Comparison of ENCODE assay signal across 14 cellular contexts in the genomic region with DNA sequence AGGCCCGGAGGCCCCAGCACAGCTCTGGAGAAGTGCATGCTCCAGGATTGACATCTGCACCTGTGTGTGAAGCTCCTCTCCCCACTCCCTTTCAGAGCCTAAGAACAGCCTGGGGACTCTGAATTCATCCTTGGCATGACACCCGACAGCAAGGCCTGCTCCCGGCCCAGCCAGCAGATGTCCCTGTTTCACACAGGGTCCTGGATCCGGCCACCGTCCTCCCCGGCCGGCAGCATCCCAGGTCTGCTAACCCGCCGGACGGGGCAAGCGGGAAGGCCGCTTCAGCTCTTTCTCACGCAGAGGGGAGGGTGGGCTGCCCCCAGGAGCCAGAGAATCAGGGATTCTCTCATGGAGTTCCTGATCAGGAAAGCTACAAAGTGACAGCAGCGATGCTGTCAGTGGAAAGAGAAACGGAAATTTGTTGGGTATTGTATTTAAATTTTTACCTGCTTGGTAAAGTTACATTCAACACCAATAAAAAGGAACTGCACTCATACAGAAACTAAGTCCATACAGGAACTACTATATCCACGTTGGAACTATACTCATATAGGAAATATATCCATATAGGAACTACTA.
DNase-seq lines count a peak whose midpoint lies in the region; ATAC-seq, FAIRE-seq and TF ChIP-seq lines count a peak whose summit lies in the region.
"Had no signal": no experiment of that assay in that cellular context is flagged by ENCODE, and none has a peak within 500 bp of the region (broad histone marks: within the 10 kb centered on the region; RNA-seq: fewer than 3 reads in every experiment).

No MANE protein-coding gene starts in this region.

- no peaks in the 10 kb centered on the region for H3K4me1 ChIP-seq in Caco-2
- no peaks in the 10 kb centered on the region for H3K4me1 ChIP-seq in left lung
- H3K4me1 ChIP-seq in naive thymus-derived CD4-positive, alpha-beta T cell (ENCODE audit: control insufficient read depth in 2 of 2, insufficient read depth in 2 of 2, low read length in 2 of 2): no peaks in the 10 kb centered on the region
- H3K4me1 ChIP-seq: parathyroid adenoma had no signal

- H3K9me3 ChIP-seq in Caco-2: no peaks in the 10 kb centered on the region
- no peaks in the 10 kb centered on the region for H3K9me3 ChIP-seq in WERI-Rb-1 (ENCODE audit: severe bottlenecking)
- no peaks in the 10 kb centered on the region for H3K9me3 ChIP-seq in left lung
- no peaks in the 10 kb centered on the region for H3K9me3 ChIP-seq in naive thymus-derived CD4-positive, alpha-beta T cell (ENCODE audit: control insufficient read depth in 2 of 3, low read length in 3 of 3)

- no TSS peak for BruUV-seq in Caco-2 (replicated peaks; lab: Mats Ljungman, UMichigan)

- ATAC-seq in left lung: peak; percentile 90
- ATAC-seq in naive thymus-derived CD4-positive, alpha-beta T cell: no peak
- ATAC-seq: activated T-helper 17 cell treated with anti-CD3 and anti-CD28 coated beads, Interleukin-2, amount 50 U/mL, for 72 hours had no signal

- FAIRE-seq in RCC 7860 (lab: Jason Lieb, UNC): no peak
- FAIRE-seq: G401.6 had no signal

- H3K27ac ChIP-seq in WERI-Rb-1 (no peak overlapping the region), left lung (no peak overlapping the region)
- no peak overlapping the region for H3K27ac ChIP-seq in naive thymus-derived CD4-positive, alpha-beta T cell (ENCODE audit: low read depth, low read length)
- H3K27ac ChIP-seq: parathyroid adenoma had no signal

- H3K4me3 ChIP-seq in Caco-2 (ENCODE audit: low read depth, low read length) (no peak overlapping the region), WERI-Rb-1 (ENCODE audit: low read depth, low read length) (no peak overlapping the region), left lung (no peak overlapping the region)
- H3K4me3 ChIP-seq in naive thymus-derived CD4-positive, alpha-beta T cell (ENCODE audit: low read length): no peak overlapping the region

- H3K36me3 ChIP-seq in Caco-2 (ENCODE audit: control insufficient read depth, insufficient read depth, low read length) (no peaks in the 10 kb centered on the region), WERI-Rb-1 (no peaks in the 10 kb centered on the region), left lung (no peaks in the 10 kb centered on the region)
- no peaks in the 10 kb centered on the region for H3K36me3 ChIP-seq in naive thymus-derived CD4-positive, alpha-beta T cell (ENCODE audit: control insufficient read depth in 2 of 3, insufficient read depth in 3 of 3, low read length in 3 of 3)

- POLR2A ChIA-PET in Caco-2 (lab: Charles Lee): no interaction called here
- POLR2A ChIA-PET in naive thymus-derived CD4-positive, alpha-beta T cell (lab: Charles Lee): no interaction called here

- DNase-seq in Caco-2 (peak in 1 of 2 experiments; percentile 56), HT-29 (ENCODE audit: low spot score) (peak; percentile 68), WERI-Rb-1 (peak; percentile 72), left lung (no peak), HCEC 1CT (no peak), RCC 7860 (ENCODE audit: low spot score) (no peak), GDM1 (lab: John Stamatoyannopoulos, UW) (no peak)
- DNase-seq in naive thymus-derived CD4-positive, alpha-beta T cell: no peak
- DNase-seq: MV-4-11 had no signal

- H3K27me3 ChIP-seq in Caco-2 (replicated peaks; ENCODE audit: control insufficient read depth, insufficient read depth, low read length) (no peaks in the 10 kb centered on the region), WERI-Rb-1 (ENCODE audit: insufficient read depth, low read depth, severe bottlenecking) (peaks cover 75% of the 10 kb centered on the region), left lung (peaks cover 0 to 9% of the 10 kb centered on the region in 2 donors)
- peaks cover 0 to 4% of the 10 kb centered on the region in 2 donors for H3K27me3 ChIP-seq in naive thymus-derived CD4-positive, alpha-beta T cell (ENCODE audit: control insufficient read depth in 2 of 2, insufficient read depth in 2 of 2, low read length in 2 of 2)

- intact Hi-C loops in Caco-2 (cut with micrococcal nuclease; ENCODE audit: unreplicated experiment): no loop called here
- intact Hi-C loops in left lung (cut with DNase I): no loop called here
- intact Hi-C loops in naive thymus-derived CD4-positive, alpha-beta T cell (cut with micrococcal nuclease): no loop called here

- H3K27ac Mint-ChIP-seq in Caco-2 (ENCODE audit: unreplicated experiment): no peak overlapping the region
- no peak overlapping the region for H3K27ac Mint-ChIP-seq in naive thymus-derived CD4-positive, alpha-beta T cell
- H3K27ac Mint-ChIP-seq: activated T-helper 17 cell treated with anti-CD3 and anti-CD28 coated beads, Interleukin-2, amount 50 U/mL, for 72 hours; dendritic cell treated with granulocyte-macrophage colony-stimulating factor and Interleukin-4, amounts not matched to agents 40 ng/mL and 50 ng/mL, for 4 days; T-helper 1 cell treated with Interleukin-12 subunit alpha and Interleukin-12 subunit beta and Interleukin-4 antibody, amounts not matched to agents 30 μg/mL and 1 μg/mL, for 36 hours had no signal

- peak; percentile 31 to 52 for TF ChIP-seq CTCF in Caco-2 (IDR thresholded peaks at IDR 0.05; ENCODE audit: insufficient read depth in 1 of 2, low read depth in 1 of 2, low read length in 1 of 2, severe bottlenecking in 1 of 2, unreplicated experiment in 1 of 2)
- TF ChIP-seq CTCF in WERI-Rb-1 (IDR thresholded peaks at IDR 0.05; ENCODE audit: low read depth, low read length): peak; percentile 86
- TF ChIP-seq CTCF in left lung (IDR thresholded peaks at IDR 0.05): no peak

- peaks cover 11% of the 10 kb centered on the region for H3K27me3 Mint-ChIP-seq in Caco-2 (ENCODE audit: insufficient read depth, unreplicated experiment)
- H3K27me3 Mint-ChIP-seq in naive thymus-derived CD4-positive, alpha-beta T cell: peaks cover 0 to 33% (median 19%) of the 10 kb centered on the region in 5 donors

- no peak overlapping the region for H3K4me3 Mint-ChIP-seq in Caco-2 (ENCODE audit: unreplicated experiment)
- H3K4me3 Mint-ChIP-seq in naive thymus-derived CD4-positive, alpha-beta T cell: no peak overlapping the region
- H3K4me3 Mint-ChIP-seq: activated T-helper 17 cell treated with anti-CD3 and anti-CD28 coated beads, Interleukin-2, amount 50 U/mL, for 72 hours; dendritic cell treated with granulocyte-macrophage colony-stimulating factor and Interleukin-4, amounts not matched to agents 40 ng/mL and 50 ng/mL, for 4 days; T-helper 1 cell treated with Interleukin-12 subunit alpha and Interleukin-12 subunit beta and Interleukin-4 antibody, amounts not matched to agents 30 μg/mL and 1 μg/mL, for 36 hours had no signal

- CTCF ChIA-PET in Caco-2 (lab: Charles Lee): interaction anchor here (1.2 kb wide), 1 partner anchor 23 kb away, joined by 3 read pairs; no protein-coding TSS in a partner anchor
- CTCF ChIA-PET in naive thymus-derived CD4-positive, alpha-beta T cell (lab: Charles Lee): no interaction called here

- H3K36me3 Mint-ChIP-seq in Caco-2 (ENCODE audit: insufficient read depth, unreplicated experiment): no peaks in the 10 kb centered on the region
- peaks cover 0 to 2% (median 0%) of the 10 kb centered on the region in 5 donors for H3K36me3 Mint-ChIP-seq in naive thymus-derived CD4-positive, alpha-beta T cell

- no peaks in the 10 kb centered on the region for H3K4me1 Mint-ChIP-seq in Caco-2 (ENCODE audit: low read depth, unreplicated experiment)
- H3K4me1 Mint-ChIP-seq in naive thymus-derived CD4-positive, alpha-beta T cell: no peaks in the 10 kb centered on the region
- H3K4me1 Mint-ChIP-seq: activated T-helper 17 cell treated with anti-CD3 and anti-CD28 coated beads, Interleukin-2, amount 50 U/mL, for 72 hours had no signal

- H3K9me3 Mint-ChIP-seq in Caco-2 (ENCODE audit: unreplicated experiment): no peaks in the 10 kb centered on the region
- peaks cover 0 to 3% (median 0%) of the 10 kb centered on the region in 11 donors for H3K9me3 Mint-ChIP-seq in naive thymus-derived CD4-positive, alpha-beta T cell
- H3K9me3 Mint-ChIP-seq: activated T-helper 17 cell treated with anti-CD3 and anti-CD28 coated beads, Interleukin-2, amount 50 U/mL, for 72 hours; dendritic cell treated with granulocyte-macrophage colony-stimulating factor and Interleukin-4, amounts not matched to agents 40 ng/mL and 50 ng/mL, for 4 days; T-helper 1 cell treated with Interleukin-12 subunit alpha and Interleukin-12 subunit beta and Interleukin-4 antibody, amounts not matched to agents 30 μg/mL and 1 μg/mL, for 36 hours had no signal

Comparison
In these comparisons a context has a peak if more than half of its experiments do, and no peak if none do; other contexts are left out.
1. DNase-seq: peak in HT-29 (single experiment) and WERI-Rb-1 (single experiment); none in left lung (0 of 2), HCEC 1CT (single experiment), RCC 7860 (single experiment), naive thymus-derived CD4-positive, alpha-beta T cell (0 of 9) and GDM1 (single experiment).
2. CTCF ChIP-seq: peak in Caco-2 (2 of 2) and WERI-Rb-1 (single experiment); none in left lung (0 of 2).